ENCODE assay signal across 8 cellular contexts in the genomic region with DNA sequence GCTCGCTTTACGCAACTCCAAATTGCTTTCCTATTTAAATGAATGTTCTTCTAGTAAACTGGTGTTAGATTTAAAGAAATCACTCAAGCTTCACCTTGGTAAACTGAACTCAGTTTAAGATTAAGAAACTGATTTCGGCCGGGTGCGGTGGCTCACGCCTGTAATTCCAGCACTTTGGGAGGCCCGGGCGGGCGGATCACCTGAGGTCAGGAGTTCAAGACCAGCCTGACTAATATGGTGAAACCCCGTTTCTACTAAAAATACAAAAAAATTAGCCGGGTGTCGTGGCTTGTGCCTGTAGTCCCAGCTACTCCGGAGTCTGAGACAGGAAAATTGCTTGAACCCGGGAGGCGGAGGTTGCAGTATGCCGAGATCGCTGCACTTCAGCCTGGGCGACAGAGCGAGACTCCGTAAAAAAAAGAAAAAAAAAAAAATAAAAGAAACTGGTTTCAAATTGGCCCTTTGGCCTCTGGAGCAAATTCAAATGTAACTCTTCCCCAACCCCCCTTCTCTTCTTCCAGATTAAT. TPM values are rescaled to one million over a fixed set of nuclear protein-coding genes. Genes with fewer than 3 reads are reported as not detected.
DNase-seq lines count a peak whose midpoint lies in the region; ATAC-seq and TF ChIP-seq lines count a peak whose summit lies in the region.

No MANE protein-coding gene starts in this region.

- WGBS in smooth muscle cell (ENCODE audit: low lambda C conversion rate) = 8% methylated on average over 20 of the region's 20 CpGs

- H3K36me3 ChIP-seq in smooth muscle cell (ENCODE audit: low read depth) = peaks cover 15% of the 10 kb centered on the region

- CTCF ChIA-PET in activated CD8-positive, alpha-beta T cell treated with anti-CD3 and anti-CD28 coated beads for 36 hours (lab: Charles Lee) = interaction anchor here (0.9 kb wide), 1 partner anchor 15 kb away, joined by 3 read pairs; no protein-coding TSS in a partner anchor

- peaks cover 61% of the 10 kb centered on the region for H4K20me1 ChIP-seq in smooth muscle cell (ENCODE audit: low read depth)

- H3K27me3 Mint-ChIP-seq in activated CD8-positive, alpha-beta T cell treated with anti-CD3 and anti-CD28 coated beads for 36 hours = no peaks in the 10 kb centered on the region

- H2AFZ ChIP-seq in smooth muscle cell (ENCODE audit: low read depth) = no peak overlapping the region

- H3K4me1 Mint-ChIP-seq in activated CD8-positive, alpha-beta T cell treated with anti-CD3 and anti-CD28 coated beads for 36 hours (ENCODE audit: low read depth) = peaks cover 43% of the 10 kb centered on the region

- H3K4me3 Mint-ChIP-seq in activated CD8-positive, alpha-beta T cell treated with anti-CD3 and anti-CD28 coated beads for 36 hours = peak overlapping the region; percentile 78

- no peak for ATAC-seq in activated CD8-positive, alpha-beta T cell treated with anti-CD3 and anti-CD28 coated beads for 36 hours
- ATAC-seq in GM19324 (IDR thresholded peaks at IDR 0.05; ENCODE audit: low FRiP score, unreplicated experiment) = no peak

- H3K9me3 Mint-ChIP-seq in activated CD8-positive, alpha-beta T cell treated with anti-CD3 and anti-CD28 coated beads for 36 hours = peaks cover 2% of the 10 kb centered on the region

- H3K27ac ChIP-seq in smooth muscle cell (ENCODE audit: low read depth) = peak overlapping the region; percentile 99

- H3K4me3 ChIP-seq in iPS-11a (ENCODE audit: low read depth, low read length) = peak overlapping the region; percentile 89
- peak overlapping the region; percentile 89 for H3K4me3 ChIP-seq in smooth muscle cell

- H3K9ac ChIP-seq in smooth muscle cell (ENCODE audit: low read depth) = peak overlapping the region; percentile 99

- intact Hi-C loops in activated CD8-positive, alpha-beta T cell treated with anti-CD3 and anti-CD28 coated beads for 36 hours (cut with micrococcal nuclease) = loop anchor here (10.0 kb wide), 1 partner anchor 174 kb away; a partner anchor contains a TSS

- no peak for TF ChIP-seq CTCF in activated CD8-positive, alpha-beta T cell treated with anti-CD3 and anti-CD28 coated beads for 36 hours (IDR thresholded peaks at IDR 0.05)
- TF ChIP-seq CTCF in smooth muscle cell (IDR thresholded peaks at IDR 0.05; ENCODE audit: borderline replicate concordance, insufficient read depth, poor library complexity, severe bottlenecking) = no peak

- peak; percentile 28 for DNase-seq in NCI-H82 (lab: John Stamatoyannopoulos, UW)
- DNase-seq in NCI-H82 treated with DMSO at 0.1 percent for 48 hours (lab: John Stamatoyannopoulos, UW; ENCODE audit: unreplicated experiment) = no peak
- DNase-seq in activated CD8-positive, alpha-beta T cell treated with anti-CD3 and anti-CD28 coated beads for 36 hours = no peak
- DNase-seq in smooth muscle cell (lab: John Stamatoyannopoulos, UW; ENCODE audit: unreplicated experiment) = no peak
- no peak for DNase-seq in T-helper 9 cell
- DNase-seq in activated CD4-positive, alpha-beta T cell treated with anti-CD3 and anti-CD28 coated beads for 1 hour = no peak

- peaks cover 23% of the 10 kb centered on the region for H3F3A ChIP-seq in smooth muscle cell (ENCODE audit: low read depth)

- H3K27ac Mint-ChIP-seq in activated CD8-positive, alpha-beta T cell treated with anti-CD3 and anti-CD28 coated beads for 36 hours = peak overlapping the region; percentile 79

- peaks cover 61% of the 10 kb centered on the region for H3K79me2 ChIP-seq in smooth muscle cell (ENCODE audit: low read depth)

- H3K36me3 Mint-ChIP-seq in activated CD8-positive, alpha-beta T cell treated with anti-CD3 and anti-CD28 coated beads for 36 hours (ENCODE audit: low read depth) = peaks cover 35% of the 10 kb centered on the region

- H3K4me1 ChIP-seq in smooth muscle cell (ENCODE audit: low read depth) = peaks cover 34% of the 10 kb centered on the region

- H3K4me2 ChIP-seq in smooth muscle cell = peak overlapping the region; percentile 90

- POLR2A ChIA-PET in activated CD8-positive, alpha-beta T cell treated with anti-CD3 and anti-CD28 coated beads for 36 hours (lab: Charles Lee) = interaction anchor here (0.6 kb wide), 1 partner anchor 89 kb away, joined by 3 read pairs; no protein-coding TSS in a partner anchor

- H3K9me3 ChIP-seq in smooth muscle cell (replicated peaks; ENCODE audit: low read depth) = no peaks in the 10 kb centered on the region

- no peaks in the 10 kb centered on the region for H3K27me3 ChIP-seq in smooth muscle cell (ENCODE audit: low read depth)

RNA-seq across cellular contexts. Expression of a gene that starts 1.7 kb away (rescaled TPM):
- total RNA-seq in activated CD8-positive, alpha-beta T cell treated with anti-CD3 and anti-CD28 coated beads for 36 hours = 10 to 100 TPM; 13.2 to 14.2 TPM
- 167 and 207 TPM in 2 replicates for total RNA-seq in smooth muscle cell
- polyA plus RNA-seq in smooth muscle cell = 22.0 and 45.0 TPM in 2 replicates

RNA-seq across cellular contexts. Expression of a gene that starts 59.4 kb away (rescaled TPM):
- not detected for total RNA-seq in activated CD8-positive, alpha-beta T cell treated with anti-CD3 and anti-CD28 coated beads for 36 hours
- total RNA-seq in smooth muscle cell = 4.2 and 5.9 TPM in 2 replicates
- polyA plus RNA-seq in smooth muscle cell = 1.0 and 1.3 TPM in 2 replicates

Comparison
In these comparisons a context has a peak if more than half of its experiments do, and no peak if none do; other contexts are left out.
1. RNA of a gene that starts 1.7 kb away (total RNA-seq): 167 to 207 TPM in smooth muscle cell; 13.2 to 14.2 TPM in activated CD8-positive, alpha-beta T cell treated with anti-CD3 and anti-CD28 coated beads for 36 hours; every median in the first group is over 10 times any median in the second.